ENCODE assay signal across 28 cellular contexts in genomic region chr13:23658929-23659541, GRCh38.
DNase-seq lines count a peak whose midpoint lies in the region; TF ChIP-seq lines count a peak whose summit lies in the region.
"Had no signal": no experiment of that assay in that cellular context is flagged by ENCODE, and none has a peak within 500 bp of the region (broad histone marks: within the 10 kb centered on the region; RNA-seq: fewer than 3 reads in every experiment).

No MANE protein-coding gene starts in this region.

- H3K36me3 ChIP-seq in Caco-2 (ENCODE audit: control insufficient read depth, insufficient read depth, low read length) (no peaks in the 10 kb centered on the region; the same call in 1 of the 2 replicates), spleen (no peaks in the 10 kb centered on the region)
- H3K36me3 ChIP-seq: colonic mucosa, left lung had no signal

- BruUV-seq in Caco-2 (replicated peaks; lab: Mats Ljungman, UMichigan) = no TSS peak

- H3K4me1 Mint-ChIP-seq in Caco-2 (ENCODE audit: low read depth, unreplicated experiment) = peaks cover 27% of the 10 kb centered on the region
- peaks cover 38% of the 10 kb centered on the region for H3K4me1 Mint-ChIP-seq in glutamatergic neuron (ENCODE audit: low read depth, unreplicated experiment)
- H3K4me1 Mint-ChIP-seq: activated CD4-positive, alpha-beta T cell treated with anti-CD3 and anti-CD28 coated beads, Interleukin-2, amount 10 ng/mL, durations not matched to agents 7 days and 5 days; CD4-positive, alpha-beta memory T cell; naive thymus-derived CD4-positive, alpha-beta T cell had no signal

- H3K4me1 ChIP-seq in Caco-2 (peaks cover 38% of the 10 kb centered on the region), spleen (peaks cover 0 to 12% (median 0%) of the 10 kb centered on the region in 6 donors)
- H3K4me1 ChIP-seq: colonic mucosa, foreskin keratinocyte, left lung had no signal

- TF ChIP-seq POLR2A in spleen (IDR thresholded peaks at IDR 0.05) = no peak

- H3K9me3 Mint-ChIP-seq in Caco-2 (ENCODE audit: unreplicated experiment) (peaks cover 17% of the 10 kb centered on the region), glutamatergic neuron (ENCODE audit: unreplicated experiment) (peaks cover 19% of the 10 kb centered on the region)
- H3K9me3 Mint-ChIP-seq: activated CD4-positive, alpha-beta T cell treated with anti-CD3 and anti-CD28 coated beads, Interleukin-2, amount 10 ng/mL, durations not matched to agents 7 days and 5 days; activated T-cell treated with anti-CD3 and anti-CD28 coated beads, Interleukin-2, amount 50 U/mL, for 4 hours had no signal

- H3K27me3 Mint-ChIP-seq in Caco-2 (ENCODE audit: insufficient read depth, unreplicated experiment) (no peaks in the 10 kb centered on the region), glutamatergic neuron (ENCODE audit: unreplicated experiment) (peaks cover 14% of the 10 kb centered on the region)

- CTCF ChIA-PET in Caco-2 (lab: Charles Lee) = no interaction called here

- intact Hi-C loops in Caco-2 (cut with micrococcal nuclease; ENCODE audit: unreplicated experiment) = loop anchor here (5.0 kb wide), 1 partner anchor 82 kb away; no protein-coding TSS in a partner anchor
- intact Hi-C loops in spleen (cut with DNase I; ENCODE audit: low total_unique reads) = no loop called here

- 68 to 90% (median 78%) methylated on average over 12 to 15 of the region's 15 CpGs for WGBS in spleen, 5 donors

- DNase-seq in Caco-2 (no peak), glutamatergic neuron (no peak), myocyte (ENCODE audit: low read depth) (peak; percentile 33), spleen (no peak), SW480 (ENCODE audit: low spot score) (no peak), SIG-M5 treated with dmso at 0.1 percent for 504 hours (lab: John Stamatoyannopoulos, UW; ENCODE audit: unreplicated experiment) (no peak), NCI-H146 treated with DMSO at 0.1 percent for 48 hours (lab: John Stamatoyannopoulos, UW; ENCODE audit: unreplicated experiment) (no peak), HCEC 1CT (no peak)
- DNase-seq: activated CD4-positive, alpha-beta T cell treated with anti-CD3 and anti-CD28 coated beads, Interleukin-2, amount 10 ng/mL, durations not matched to agents 7 days and 5 days; activated naive CD4-positive, alpha-beta T cell treated with Interleukin-2 at 50 U/mL for 16 hours; activated T-cell treated with anti-CD3 and anti-CD28 coated beads, Interleukin-2, amount 50 U/mL, for 4 hours; AML-193; amniotic stem cell; CD4-positive, alpha-beta memory T cell; colonic mucosa; effector memory CD4-positive, alpha-beta T cell; foreskin keratinocyte; GM23248; hippocampal formation; left lung; naive thymus-derived CD4-positive, alpha-beta T cell; NCI-H1694; NCI-H510A; stimulated activated CD4-positive, alpha-beta T cell treated with anti-CD3 and anti-CD28 coated beads, Interleukin-15, amount 100 ng/mL, for 24 hours; stimulated activated naive B cell treated with anti-CD40 and anti-IgM and Interleukin-4, amounts not matched to agents 10 μg/mL and 1 μg/mL and 100 μg/mL, for 72 hours had no signal

- POLR2A ChIA-PET in Caco-2 (lab: Charles Lee) = no interaction called here

- no peak overlapping the region for H3K4me3 ChIP-seq in Caco-2 (ENCODE audit: low read depth, low read length)
- H3K4me3 ChIP-seq in spleen = no peak overlapping the region
- H3K4me3 ChIP-seq: colonic mucosa, GM23248, left lung had no signal

- H3K9me3 ChIP-seq in Caco-2 (no peaks in the 10 kb centered on the region), spleen (peaks cover 0 to 12% (median 0%) of the 10 kb centered on the region in 8 donors)
- H3K9me3 ChIP-seq: colonic mucosa, left lung had no signal

- TF ChIP-seq CTCF in Caco-2 (IDR thresholded peaks at IDR 0.05; ENCODE audit: insufficient read depth in 1 of 2, low read depth in 1 of 2, low read length in 1 of 2, severe bottlenecking in 1 of 2, unreplicated experiment in 1 of 2) (no peak), glutamatergic neuron (IDR thresholded peaks at IDR 0.05; ENCODE audit: partially characterized antibody, unreplicated experiment) (no peak), spleen (IDR thresholded peaks at IDR 0.05 in 8 of 11, conservative IDR thresholded peaks at IDR 0.05 in 3 of 11) (no peak)

- H3K27ac Mint-ChIP-seq in Caco-2 (ENCODE audit: unreplicated experiment) (peak overlapping the region; percentile 44), glutamatergic neuron (ENCODE audit: unreplicated experiment) (peak overlapping the region; percentile 69)
- H3K27ac Mint-ChIP-seq: activated CD4-positive, alpha-beta T cell treated with anti-CD3 and anti-CD28 coated beads, Interleukin-2, amount 10 ng/mL, durations not matched to agents 7 days and 5 days; CD4-positive, alpha-beta memory T cell; mesothelial cell of epicardium; naive thymus-derived CD4-positive, alpha-beta T cell; stimulated activated naive B cell treated with anti-CD40 and anti-IgM and Interleukin-4, amounts not matched to agents 10 μg/mL and 1 μg/mL and 100 μg/mL, for 72 hours had no signal

- no peak overlapping the region for H3K4me3 Mint-ChIP-seq in Caco-2 (ENCODE audit: unreplicated experiment)
- no peak overlapping the region for H3K4me3 Mint-ChIP-seq in glutamatergic neuron (ENCODE audit: unreplicated experiment)
- H3K4me3 Mint-ChIP-seq: activated CD4-positive, alpha-beta T cell treated with anti-CD3 and anti-CD28 coated beads, Interleukin-2, amount 10 ng/mL, durations not matched to agents 7 days and 5 days; activated T-cell treated with anti-CD3 and anti-CD28 coated beads, Interleukin-2, amount 50 U/mL, for 4 hours; CD4-positive, alpha-beta memory T cell; IgD-negative memory B cell; mesothelial cell of epicardium; naive thymus-derived CD4-positive, alpha-beta T cell; stimulated activated naive B cell treated with anti-CD40 and anti-IgM and Interleukin-4, amounts not matched to agents 10 μg/mL and 1 μg/mL and 100 μg/mL, for 72 hours had no signal

- H3K27me3 ChIP-seq in Caco-2 (replicated peaks; ENCODE audit: control insufficient read depth, insufficient read depth, low read length) (no peaks in the 10 kb centered on the region), spleen (replicated peaks in 1 of 7) (no peaks in the 10 kb centered on the region)
- H3K27me3 ChIP-seq: colonic mucosa, foreskin keratinocyte, left lung had no signal

- peaks cover 50% of the 10 kb centered on the region for H3K36me3 Mint-ChIP-seq in Caco-2 (ENCODE audit: insufficient read depth, unreplicated experiment)
- peaks cover 29% of the 10 kb centered on the region for H3K36me3 Mint-ChIP-seq in glutamatergic neuron (ENCODE audit: unreplicated experiment)
- H3K36me3 Mint-ChIP-seq: CD4-positive, alpha-beta memory T cell; naive thymus-derived CD4-positive, alpha-beta T cell had no signal

- peak overlapping the region in 6 of 8 donors; percentile 35 to 57 (median 43) for H3K27ac ChIP-seq in spleen
- H3K27ac ChIP-seq: colonic mucosa, foreskin keratinocyte, GM23248, left lung, VCaP had no signal
